8 cellular contexts compared by ENCODE assay signal in the genomic region with DNA sequence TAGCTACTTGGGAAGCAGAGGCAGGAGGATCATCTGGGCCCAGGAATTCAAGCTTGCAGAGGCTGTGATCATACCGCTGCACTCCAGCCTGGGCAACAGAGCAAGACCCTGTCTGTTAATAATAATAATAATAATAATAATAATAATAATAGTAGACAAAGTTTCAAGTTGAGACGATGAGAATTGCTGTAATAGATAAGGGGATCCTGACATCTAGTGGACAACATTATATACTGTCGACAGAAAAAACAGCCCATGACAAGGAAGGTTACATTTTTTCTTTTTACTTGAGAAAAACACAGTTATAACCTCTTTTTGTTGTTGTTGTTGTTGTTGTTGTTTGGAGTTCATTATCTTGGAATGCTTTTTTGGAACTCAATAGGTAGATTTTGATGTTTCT. TPM values are rescaled to one million over a fixed set of nuclear protein-coding genes. Genes with fewer than 3 reads are reported as not detected.
DNase-seq lines count a peak whose midpoint lies in the region; ATAC-seq and TF ChIP-seq lines count a peak whose summit lies in the region.

No MANE protein-coding gene starts in this region.

- H3K27me3 ChIP-seq in liver (ENCODE audit: control insufficient read depth in 4 of 4, insufficient read depth in 4 of 4, low read length in 3 of 4): no peaks in the 10 kb centered on the region

- H3K4me1 ChIP-seq in liver (ENCODE audit: control insufficient read depth in 4 of 4, insufficient read depth in 4 of 4, low read length in 3 of 4): peaks cover 0 to 3% (median 2%) of the 10 kb centered on the region in 4 donors

- H3K27ac ChIP-seq in liver (ENCODE audit: low read depth in 1 of 2, low read length in 2 of 2): no peak overlapping the region

- peaks cover 3 to 37% (median 23%) of the 10 kb centered on the region in 4 donors for H3K36me3 ChIP-seq in liver (ENCODE audit: control insufficient read depth in 4 of 4, insufficient read depth in 3 of 4, low read depth in 1 of 4, low read length in 3 of 4)

- no peak for TF ChIP-seq POLR2A in NB4 (IDR thresholded peaks at IDR 0.05; ENCODE audit: extremely low read depth, insufficient read length)

- peak; percentile 13 for TF ChIP-seq CTCF in NB4 (IDR thresholded peaks at IDR 0.05; ENCODE audit: low read depth, low read length)
- TF ChIP-seq CTCF in liver (IDR thresholded peaks at IDR 0.05; ENCODE audit: low read depth, low read length, missing input control): peak; percentile 55

- TF ChIP-seq RAD21 in liver (IDR thresholded peaks at IDR 0.05): peak; percentile 80 to 82

- DNase-seq in DMS 273 (lab: John Stamatoyannopoulos, UW; ENCODE audit: unreplicated experiment) (peak; percentile 52), DMS 273 treated with DMSO at 0.1 percent for 48 hours (lab: John Stamatoyannopoulos, UW) (no peak), NB4 (ENCODE audit: low read depth) (peak; percentile 43), T47D (ENCODE audit: low read depth in 1 of 2, low spot score in 1 of 2) (peak; percentile 21 to 52), HuH-7.5 (ENCODE audit: low spot score) (no peak), mesenteric fat pad (ENCODE audit: low spot score) (no peak)

- ATAC-seq in HG03520 (IDR thresholded peaks at IDR 0.05; ENCODE audit: unreplicated experiment): no peak

- H3K4me3 ChIP-seq in NB4 (ENCODE audit: low read depth, low read length) (no peak overlapping the region), liver (ENCODE audit: low read depth in 1 of 3, low read length in 3 of 3) (no peak overlapping the region)

- H3K9ac ChIP-seq in liver (ENCODE audit: low read depth in 1 of 2, low read length in 2 of 2): no peak overlapping the region

- in situ Hi-C loops in T47D (cut with HindIII; ENCODE audit: low pct_unique_long_range_greater_than_20kb, low sequenced_read_pairs): no loop called here

- WGBS in liver: 37% methylated on average over 3 of the region's 3 CpGs

- H3K9me3 ChIP-seq in liver (ENCODE audit: control insufficient read depth in 4 of 4, low read length in 3 of 4): no peaks in the 10 kb centered on the region

TF ChIP-seq in liver, 16 proteins besides CTCF, POLR2A, EP300 and RAD21:
- TF ChIP-seq, protein P1, sequence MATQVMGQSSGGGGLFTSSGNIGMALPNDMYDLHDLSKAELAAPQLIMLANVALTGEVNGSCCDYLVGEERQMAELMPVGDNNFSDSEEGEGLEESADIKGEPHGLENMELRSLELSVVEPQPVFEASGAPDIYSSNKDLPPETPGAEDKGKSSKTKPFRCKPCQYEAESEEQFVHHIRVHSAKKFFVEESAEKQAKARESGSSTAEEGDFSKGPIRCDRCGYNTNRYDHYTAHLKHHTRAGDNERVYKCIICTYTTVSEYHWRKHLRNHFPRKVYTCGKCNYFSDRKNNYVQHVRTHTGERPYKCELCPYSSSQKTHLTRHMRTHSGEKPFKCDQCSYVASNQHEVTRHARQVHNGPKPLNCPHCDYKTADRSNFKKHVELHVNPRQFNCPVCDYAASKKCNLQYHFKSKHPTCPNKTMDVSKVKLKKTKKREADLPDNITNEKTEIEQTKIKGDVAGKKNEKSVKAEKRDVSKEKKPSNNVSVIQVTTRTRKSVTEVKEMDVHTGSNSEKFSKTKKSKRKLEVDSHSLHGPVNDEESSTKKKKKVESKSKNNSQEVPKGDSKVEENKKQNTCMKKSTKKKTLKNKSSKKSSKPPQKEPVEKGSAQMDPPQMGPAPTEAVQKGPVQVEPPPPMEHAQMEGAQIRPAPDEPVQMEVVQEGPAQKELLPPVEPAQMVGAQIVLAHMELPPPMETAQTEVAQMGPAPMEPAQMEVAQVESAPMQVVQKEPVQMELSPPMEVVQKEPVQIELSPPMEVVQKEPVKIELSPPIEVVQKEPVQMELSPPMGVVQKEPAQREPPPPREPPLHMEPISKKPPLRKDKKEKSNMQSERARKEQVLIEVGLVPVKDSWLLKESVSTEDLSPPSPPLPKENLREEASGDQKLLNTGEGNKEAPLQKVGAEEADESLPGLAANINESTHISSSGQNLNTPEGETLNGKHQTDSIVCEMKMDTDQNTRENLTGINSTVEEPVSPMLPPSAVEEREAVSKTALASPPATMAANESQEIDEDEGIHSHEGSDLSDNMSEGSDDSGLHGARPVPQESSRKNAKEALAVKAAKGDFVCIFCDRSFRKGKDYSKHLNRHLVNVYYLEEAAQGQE (IDR thresholded peaks at IDR 0.05): no peak
TF ChIP-seq in liver: peak in this region for 0.

RNA-seq across cellular contexts. Expression of a gene that starts 35.3 kb away (rescaled TPM):
- 10 to 100 TPM; 50.2 to 68.1 TPM for total RNA-seq in liver
- 10 to 100 TPM; 43.5 to 63.9 TPM for polyA plus RNA-seq in liver
- 56.5 TPM for total RNA-seq in mesenteric fat pad

Comparison
In these comparisons a context has a peak if more than half of its experiments do, and no peak if none do; other contexts are left out.
1. DNase-seq: peak in DMS 273 (single experiment), NB4 (single experiment) and T47D (2 of 2); none in DMS 273 treated with DMSO at 0.1 percent for 48 hours (single experiment), HuH-7.5 (single experiment) and mesenteric fat pad (single experiment).